In the genomic region with DNA sequence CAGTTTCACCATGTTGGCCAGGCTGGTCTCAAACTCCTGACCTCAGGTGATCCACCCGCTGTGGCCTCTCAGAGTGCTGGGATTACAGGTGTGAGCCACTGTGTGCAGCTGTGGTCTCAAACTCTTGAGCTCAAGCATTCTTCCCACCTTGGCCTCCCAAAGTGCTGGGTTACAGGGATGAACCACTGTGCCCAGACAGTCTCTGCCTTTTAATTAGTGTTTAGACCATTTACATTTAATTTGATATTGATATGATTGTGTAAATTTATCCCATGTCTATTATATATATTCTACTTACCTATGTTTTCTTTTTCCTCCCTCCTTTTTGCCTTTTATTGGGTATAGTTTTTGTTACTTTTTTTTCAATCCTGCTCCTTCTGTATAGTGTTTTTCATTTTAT, we compare ENCODE assay signal across 1 cellular context.
TF ChIP-seq lines count a peak whose summit lies in the region.

No MANE protein-coding gene starts in this region.

TF ChIP-seq in HepG2, 621 proteins besides CTCF, POLR2A, EP300 and RAD21:
- TF ChIP-seq HNRNPH1 (optimal IDR thresholded peaks at IDR 0.05; ENCODE audit: low read depth, low read length) (no peak), ZNF354B (CRISPR knock-in tag; IDR thresholded peaks at IDR 0.05) (peak; percentile 87; the same call in 1 of the 2 replicates)
